In the genomic region with DNA sequence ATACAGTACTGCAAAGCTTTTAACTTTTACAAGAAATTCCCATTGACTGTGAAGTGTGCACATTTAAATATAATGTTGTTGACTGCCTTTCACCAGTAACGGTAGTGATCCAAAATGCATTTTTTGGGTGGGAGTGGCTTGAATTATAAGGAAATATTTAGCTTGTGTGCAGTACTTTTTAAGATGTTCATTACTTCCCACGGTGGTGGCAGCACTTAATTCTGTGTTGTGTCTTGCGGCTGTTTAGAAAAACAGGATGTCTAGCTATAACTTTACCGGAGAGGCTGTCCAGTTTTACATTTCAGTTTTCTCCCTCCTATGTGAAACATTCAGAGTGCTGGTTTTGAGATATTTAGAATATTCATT, we compare ENCODE assay signal across 8 cellular contexts. TPM values are rescaled to one million over a fixed set of nuclear protein-coding genes. Genes with fewer than 3 reads are reported as not detected.
DNase-seq lines count a peak whose midpoint lies in the region; ATAC-seq, FAIRE-seq and TF ChIP-seq lines count a peak whose summit lies in the region.

No MANE protein-coding gene starts in this region.

- in situ Hi-C loops in transverse colon (cut with MboI; ENCODE audit: low pct_ligation_motif_present in 1 of 4, low pct_unique_long_range_greater_than_20kb in 1 of 4, low sequenced_read_pairs in 3 of 4): no loop called here
- in situ Hi-C loops in KBM-7 (cut with MboI; ENCODE audit: low pct_unique_long_range_greater_than_20kb, low sequenced_read_pairs): no loop called here

- 20% methylated on average over 3 to 4 of the region's 4 CpGs for WGBS in transverse colon (ENCODE audit: low coverage in 1 of 2), 2 donors

- TF ChIP-seq POLR2A in transverse colon (IDR thresholded peaks at IDR 0.05): no peak

- H3K36me3 Mint-ChIP-seq in activated T-helper 2 cell treated with anti-CD3 and anti-CD28 coated beads, Interferon-gamma antibody, Interleukin-2, Interleukin-4, amounts not matched to agents 10 μg/mL and 5 μg/mL and 100 μg/mL, durations not matched to agents 14 hours and 24 hours and 36 hours (ENCODE audit: low read depth): peaks cover 36% of the 10 kb centered on the region

- H3K4me3 ChIP-seq in kidney (ENCODE audit: low read length in 2 of 2): peak overlapping the region; percentile 76 to 83
- peak overlapping the region in 2 of 4 donors; percentile 81 to 93 for H3K4me3 ChIP-seq in transverse colon

- no peak for ATAC-seq in HG02981 (IDR thresholded peaks at IDR 0.05; ENCODE audit: unreplicated experiment)

- no peaks in the 10 kb centered on the region for H3K9me3 Mint-ChIP-seq in activated T-helper 2 cell treated with anti-CD3 and anti-CD28 coated beads, Interferon-gamma antibody, Interleukin-2, Interleukin-4, amounts not matched to agents 10 μg/mL and 5 μg/mL and 100 μg/mL, durations not matched to agents 14 hours and 24 hours and 36 hours

- no peaks in the 10 kb centered on the region for H3K27me3 Mint-ChIP-seq in activated T-helper 2 cell treated with anti-CD3 and anti-CD28 coated beads, Interferon-gamma antibody, Interleukin-2, Interleukin-4, amounts not matched to agents 10 μg/mL and 5 μg/mL and 100 μg/mL, durations not matched to agents 14 hours and 24 hours and 36 hours (ENCODE audit: low read depth)

- peak overlapping the region; percentile 78 for H3K4me3 Mint-ChIP-seq in activated T-helper 2 cell treated with anti-CD3 and anti-CD28 coated beads, Interferon-gamma antibody, Interleukin-2, Interleukin-4, amounts not matched to agents 10 μg/mL and 5 μg/mL and 100 μg/mL, durations not matched to agents 14 hours and 24 hours and 36 hours (ENCODE audit: low read depth)

- no peak for FAIRE-seq in kidney (lab: Jason Lieb, UNC)

- peak; percentile 13 for DNase-seq in activated naive CD4-positive, alpha-beta T cell treated with Interleukin-2 at 50 U/mL for 16 hours
- DNase-seq in activated naive CD4-positive, alpha-beta T cell treated with anti-CD3 and anti-CD28 coated beads, Interleukin-2, amount 50 U/mL, for 16 hours: no peak
- no peak for DNase-seq in activated T-helper 2 cell treated with anti-CD3 and anti-CD28 coated beads, Interferon-gamma antibody, Interleukin-2, Interleukin-4, amounts not matched to agents 10 μg/mL and 5 μg/mL and 100 μg/mL, durations not matched to agents 14 hours and 24 hours and 36 hours (ENCODE audit: low spot score)
- DNase-seq in kidney (no peak), transverse colon (no peak), cortex of kidney (lab: John Stamatoyannopoulos, UW) (no peak), KBM-7 (no peak)

- peak overlapping the region; percentile 77 for H3K27ac Mint-ChIP-seq in activated T-helper 2 cell treated with anti-CD3 and anti-CD28 coated beads, Interferon-gamma antibody, Interleukin-2, Interleukin-4, amounts not matched to agents 10 μg/mL and 5 μg/mL and 100 μg/mL, durations not matched to agents 14 hours and 24 hours and 36 hours

- peak overlapping the region in 1 of 2 donors; percentile 27 for H3K9ac ChIP-seq in kidney (ENCODE audit: low read length in 2 of 2)

- H3K9me3 ChIP-seq in kidney (ENCODE audit: control insufficient read depth in 1 of 2, low read length in 2 of 2) (no peaks in the 10 kb centered on the region), transverse colon (no peaks in the 10 kb centered on the region)

- H3K27me3 ChIP-seq in transverse colon: no peaks in the 10 kb centered on the region

- H3K27ac ChIP-seq in kidney (ENCODE audit: low read depth in 2 of 2, low read length in 2 of 2) (no peak overlapping the region), transverse colon (peak overlapping the region; percentile 86 to 93 (median 90))

- H3K4me1 ChIP-seq in kidney (ENCODE audit: control insufficient read depth in 1 of 2, insufficient read depth in 1 of 2, low read depth in 1 of 2, low read length in 2 of 2) (peaks cover 0 to 8% of the 10 kb centered on the region in 2 donors), transverse colon (peaks cover 12 to 56% (median 45%) of the 10 kb centered on the region in 4 donors)

- H3K4me1 Mint-ChIP-seq in activated T-helper 2 cell treated with anti-CD3 and anti-CD28 coated beads, Interferon-gamma antibody, Interleukin-2, Interleukin-4, amounts not matched to agents 10 μg/mL and 5 μg/mL and 100 μg/mL, durations not matched to agents 14 hours and 24 hours and 36 hours (ENCODE audit: low read depth): peaks cover 68% of the 10 kb centered on the region

- TF ChIP-seq EP300 in transverse colon (IDR thresholded peaks at IDR 0.05; ENCODE audit: low read depth): no peak

- H3K36me3 ChIP-seq in kidney (ENCODE audit: control insufficient read depth in 1 of 2, insufficient read depth in 2 of 2, low read length in 2 of 2) (no peaks in the 10 kb centered on the region), transverse colon (no peaks in the 10 kb centered on the region)

- intact Hi-C loops in activated T-helper 2 cell treated with anti-CD3 and anti-CD28 coated beads, Interferon-gamma antibody, Interleukin-2, Interleukin-4, amounts not matched to agents 10 μg/mL and 5 μg/mL and 100 μg/mL, durations not matched to agents 14 hours and 24 hours and 36 hours (cut with micrococcal nuclease): loop anchor here (1.0 to 2.0 kb wide), 3 partner anchors 20 to 123 kb away; a partner anchor contains a TSS
- intact Hi-C loops in kidney (cut with DNase I): loop anchor here (10.0 kb wide), 1 partner anchor 107 kb away; no protein-coding TSS in a partner anchor
- intact Hi-C loops in transverse colon (cut with DNase I; ENCODE audit: low total_unique reads): loop anchor here (1.0 kb wide), 1 partner anchor 15 kb away; no protein-coding TSS in a partner anchor

- TF ChIP-seq CTCF in kidney (IDR thresholded peaks at IDR 0.05; ENCODE audit: borderline replicate concordance, extremely low read depth, insufficient read depth) (no peak), transverse colon (IDR thresholded peaks at IDR 0.05) (no peak)

RNA-seq across cellular contexts. Expression of a gene that starts 1.7 kb away (rescaled TPM):
- total RNA-seq in activated T-helper 2 cell treated with anti-CD3 and anti-CD28 coated beads, Interferon-gamma antibody, Interleukin-2, Interleukin-4, amounts not matched to agents 10 μg/mL and 5 μg/mL and 100 μg/mL, durations not matched to agents 14 hours and 24 hours and 36 hours: 28.1 and 29.7 TPM in 2 replicates
- total RNA-seq in kidney (17.0 TPM), transverse colon (10 to 100 TPM in 2 of 4 donors, 1 to 10 TPM in 2; 5.2 to 14.8 (median 8.3) TPM)
- polyA plus RNA-seq in kidney (ENCODE audit: insufficient read depth, low read depth, low replicate concordance): 3.0 TPM

Comparison
In these comparisons a context has a peak if more than half of its experiments do, and no peak if none do; other contexts are left out.
1. H3K27ac ChIP-seq: peak in transverse colon (4 of 4); none in kidney (0 of 2).